Comparison of ENCODE assay signal across 1 cellular context in genomic region chr2:54419386-54419785, GRCh38.
TF ChIP-seq lines count a peak whose summit lies in the region.

No MANE protein-coding gene starts in this region.

TF ChIP-seq in GM23338, 12 proteins besides CTCF, POLR2A, EP300 and RAD21 (continued from another document):
- TF ChIP-seq, protein P1, sequence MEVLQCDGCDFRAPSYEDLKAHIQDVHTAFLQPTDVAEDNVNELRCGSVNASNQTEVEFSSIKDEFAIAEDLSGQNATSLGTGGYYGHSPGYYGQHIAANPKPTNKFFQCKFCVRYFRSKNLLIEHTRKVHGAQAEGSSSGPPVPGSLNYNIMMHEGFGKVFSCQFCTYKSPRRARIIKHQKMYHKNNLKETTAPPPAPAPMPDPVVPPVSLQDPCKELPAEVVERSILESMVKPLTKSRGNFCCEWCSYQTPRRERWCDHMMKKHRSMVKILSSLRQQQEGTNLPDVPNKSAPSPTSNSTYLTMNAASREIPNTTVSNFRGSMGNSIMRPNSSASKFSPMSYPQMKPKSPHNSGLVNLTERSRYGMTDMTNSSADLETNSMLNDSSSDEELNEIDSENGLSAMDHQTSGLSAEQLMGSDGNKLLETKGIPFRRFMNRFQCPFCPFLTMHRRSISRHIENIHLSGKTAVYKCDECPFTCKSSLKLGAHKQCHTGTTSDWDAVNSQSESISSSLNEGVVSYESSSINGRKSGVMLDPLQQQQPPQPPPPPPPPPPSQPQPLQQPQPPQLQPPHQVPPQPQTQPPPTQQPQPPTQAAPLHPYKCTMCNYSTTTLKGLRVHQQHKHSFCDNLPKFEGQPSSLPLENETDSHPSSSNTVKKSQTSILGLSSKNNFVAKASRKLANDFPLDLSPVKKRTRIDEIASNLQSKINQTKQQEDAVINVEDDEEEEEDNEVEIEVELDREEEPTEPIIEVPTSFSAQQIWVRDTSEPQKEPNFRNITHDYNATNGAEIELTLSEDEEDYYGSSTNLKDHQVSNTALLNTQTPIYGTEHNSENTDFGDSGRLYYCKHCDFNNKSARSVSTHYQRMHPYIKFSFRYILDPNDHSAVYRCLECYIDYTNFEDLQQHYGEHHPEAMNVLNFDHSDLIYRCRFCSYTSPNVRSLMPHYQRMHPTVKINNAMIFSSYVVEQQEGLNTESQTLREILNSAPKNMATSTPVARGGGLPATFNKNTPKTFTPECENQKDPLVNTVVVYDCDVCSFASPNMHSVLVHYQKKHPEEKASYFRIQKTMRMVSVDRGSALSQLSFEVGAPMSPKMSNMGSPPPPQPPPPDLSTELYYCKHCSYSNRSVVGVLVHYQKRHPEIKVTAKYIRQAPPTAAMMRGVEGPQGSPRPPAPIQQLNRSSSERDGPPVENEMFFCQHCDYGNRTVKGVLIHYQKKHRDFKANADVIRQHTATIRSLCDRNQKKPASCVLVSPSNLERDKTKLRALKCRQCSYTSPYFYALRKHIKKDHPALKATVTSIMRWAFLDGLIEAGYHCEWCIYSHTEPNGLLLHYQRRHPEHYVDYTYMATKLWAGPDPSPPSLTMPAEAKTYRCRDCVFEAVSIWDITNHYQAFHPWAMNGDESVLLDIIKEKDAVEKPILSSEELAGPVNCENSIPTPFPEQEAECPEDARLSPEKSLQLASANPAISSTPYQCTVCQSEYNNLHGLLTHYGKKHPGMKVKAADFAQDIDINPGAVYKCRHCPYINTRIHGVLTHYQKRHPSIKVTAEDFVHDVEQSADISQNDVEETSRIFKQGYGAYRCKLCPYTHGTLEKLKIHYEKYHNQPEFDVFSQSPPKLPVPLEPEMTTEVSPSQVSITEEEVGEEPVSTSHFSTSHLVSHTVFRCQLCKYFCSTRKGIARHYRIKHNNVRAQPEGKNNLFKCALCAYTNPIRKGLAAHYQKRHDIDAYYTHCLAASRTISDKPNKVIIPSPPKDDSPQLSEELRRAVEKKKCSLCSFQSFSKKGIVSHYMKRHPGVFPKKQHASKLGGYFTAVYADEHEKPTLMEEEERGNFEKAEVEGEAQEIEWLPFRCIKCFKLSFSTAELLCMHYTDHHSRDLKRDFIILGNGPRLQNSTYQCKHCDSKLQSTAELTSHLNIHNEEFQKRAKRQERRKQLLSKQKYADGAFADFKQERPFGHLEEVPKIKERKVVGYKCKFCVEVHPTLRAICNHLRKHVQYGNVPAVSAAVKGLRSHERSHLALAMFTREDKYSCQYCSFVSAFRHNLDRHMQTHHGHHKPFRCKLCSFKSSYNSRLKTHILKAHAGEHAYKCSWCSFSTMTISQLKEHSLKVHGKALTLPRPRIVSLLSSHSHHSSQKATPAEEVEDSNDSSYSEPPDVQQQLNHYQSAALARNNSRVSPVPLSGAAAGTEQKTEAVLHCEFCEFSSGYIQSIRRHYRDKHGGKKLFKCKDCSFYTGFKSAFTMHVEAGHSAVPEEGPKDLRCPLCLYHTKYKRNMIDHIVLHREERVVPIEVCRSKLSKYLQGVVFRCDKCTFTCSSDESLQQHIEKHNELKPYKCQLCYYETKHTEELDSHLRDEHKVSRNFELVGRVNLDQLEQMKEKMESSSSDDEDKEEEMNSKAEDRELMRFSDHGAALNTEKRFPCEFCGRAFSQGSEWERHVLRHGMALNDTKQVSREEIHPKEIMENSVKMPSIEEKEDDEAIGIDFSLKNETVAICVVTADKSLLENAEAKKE (CRISPR knock-in tag; IDR thresholded peaks at IDR 0.05), result no peak
- TF ChIP-seq, protein P2, sequence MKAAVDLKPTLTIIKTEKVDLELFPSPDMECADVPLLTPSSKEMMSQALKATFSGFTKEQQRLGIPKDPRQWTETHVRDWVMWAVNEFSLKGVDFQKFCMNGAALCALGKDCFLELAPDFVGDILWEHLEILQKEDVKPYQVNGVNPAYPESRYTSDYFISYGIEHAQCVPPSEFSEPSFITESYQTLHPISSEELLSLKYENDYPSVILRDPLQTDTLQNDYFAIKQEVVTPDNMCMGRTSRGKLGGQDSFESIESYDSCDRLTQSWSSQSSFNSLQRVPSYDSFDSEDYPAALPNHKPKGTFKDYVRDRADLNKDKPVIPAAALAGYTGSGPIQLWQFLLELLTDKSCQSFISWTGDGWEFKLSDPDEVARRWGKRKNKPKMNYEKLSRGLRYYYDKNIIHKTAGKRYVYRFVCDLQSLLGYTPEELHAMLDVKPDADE (IDR thresholded peaks at IDR 0.05), result no peak
